ENCODE assay signal across 23 cellular contexts in the genomic region with DNA sequence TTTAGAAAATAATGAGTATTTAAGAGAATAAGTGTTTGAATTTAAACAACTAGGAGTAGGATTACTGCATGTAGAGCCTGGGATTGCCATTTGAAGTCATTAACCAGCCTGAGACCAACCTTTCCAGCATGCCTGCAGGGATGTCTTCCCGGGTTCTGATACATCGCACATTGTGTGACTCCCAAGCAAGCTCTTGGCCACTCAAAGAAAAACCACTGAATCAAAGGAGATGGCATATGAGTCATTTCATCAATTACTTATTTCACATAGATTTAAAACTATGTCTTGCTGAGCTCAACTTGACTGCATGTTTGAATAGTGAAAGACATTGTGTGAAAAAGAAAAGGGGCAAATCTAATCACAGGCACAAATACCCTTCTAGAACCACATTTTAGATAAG.
"Had no signal": no experiment of that assay in that cellular context is flagged by ENCODE, and none has a peak within 500 bp of the region (broad histone marks: within the 10 kb centered on the region; RNA-seq: fewer than 3 reads in every experiment).

No MANE protein-coding gene starts in this region.

- H3K36me3 ChIP-seq: breast epithelium, MG63, WERI-Rb-1 had no signal

- H3K27me3 ChIP-seq: breast epithelium, MG63 had no signal

- H3K4me3 ChIP-seq: breast epithelium, MG63, SK-N-MC had no signal

- H3K4me1 ChIP-seq: breast epithelium had no signal

- DNase-seq: activated CD4-positive, alpha-beta T cell treated with anti-CD3 and anti-CD28 coated beads for 36 hours; activated CD4-positive, alpha-beta T cell treated with anti-CD3 and anti-CD28 coated beads, Interleukin-2, amount 50 U/mL, for 1 hour; activated CD8-positive, alpha-beta memory T cell treated with anti-CD3 and anti-CD28 coated beads, Interleukin-2, amount 50 U/mL, for 4 hours; activated CD8-positive, alpha-beta T cell treated with anti-CD3 and anti-CD28 coated beads for 36 hours; activated gamma-delta T cell treated with Interleukin-2 at 50 U/mL for 16 hours; activated naive CD4-positive, alpha-beta T cell treated with anti-CD3 and anti-CD28 coated beads, Interleukin-2, amount 10 ng/mL, durations not matched to agents 7 days and 5 days; activated naive CD8-positive, alpha-beta T cell treated with anti-CD3 and anti-CD28 coated beads for 36 hours; activated T-cell treated with anti-CD3 and anti-CD28 coated beads, Interleukin-2, amount 50 U/mL, for 72 hours; anterior cingulate cortex; caudate nucleus; MG63; NCI-H1105; NCI-H1436; NCI-H1694 treated with DMSO at 0.1 percent for 48 hours; NCI-H2081 treated with DMSO at 0.1 percent for 48 hours; NCI-H446; NCI-H524; PC-3; SHP77 treated with DMSO at 0.1 percent for 48 hours; T-cell; WERI-Rb-1 had no signal

- H3K9me3 ChIP-seq: breast epithelium had no signal
